ENCODE assay signal across 1 cellular context in the genomic region with DNA sequence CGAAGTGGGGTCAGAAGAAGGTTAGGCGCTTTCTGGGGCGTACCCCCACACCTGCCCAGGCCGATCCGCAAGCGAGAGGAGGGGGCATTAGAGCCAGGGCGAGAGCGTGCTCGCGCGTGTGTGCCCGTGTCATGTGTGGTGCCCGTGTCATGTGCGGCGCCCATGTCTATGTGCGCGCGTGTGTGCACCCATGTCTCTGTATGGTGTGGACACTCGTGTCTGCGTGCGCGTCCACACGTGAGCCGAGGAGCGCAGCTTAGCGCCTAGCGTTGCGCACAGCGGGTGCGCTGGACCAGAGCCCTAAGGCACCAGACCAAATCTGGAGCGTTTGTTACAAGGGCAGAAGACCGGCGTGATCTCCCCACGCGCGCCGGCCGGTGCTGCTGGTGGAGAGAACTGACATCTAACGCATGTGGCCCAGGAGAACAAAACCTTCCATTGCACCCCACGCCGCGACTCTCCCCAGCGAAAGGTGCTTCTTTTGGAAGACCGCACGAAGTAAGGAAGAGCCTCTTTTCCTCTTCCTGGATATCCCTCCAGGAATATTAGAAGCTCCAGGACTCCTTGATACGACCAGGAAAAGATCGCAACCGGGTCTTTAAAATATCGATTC.
TF ChIP-seq lines count a peak whose summit lies in the region.

No MANE protein-coding gene starts in this region.

TF ChIP-seq in HEK293, 187 proteins besides CTCF, POLR2A, EP300 and RAD21 (continued from another document):
- TF ChIP-seq, protein P1, sequence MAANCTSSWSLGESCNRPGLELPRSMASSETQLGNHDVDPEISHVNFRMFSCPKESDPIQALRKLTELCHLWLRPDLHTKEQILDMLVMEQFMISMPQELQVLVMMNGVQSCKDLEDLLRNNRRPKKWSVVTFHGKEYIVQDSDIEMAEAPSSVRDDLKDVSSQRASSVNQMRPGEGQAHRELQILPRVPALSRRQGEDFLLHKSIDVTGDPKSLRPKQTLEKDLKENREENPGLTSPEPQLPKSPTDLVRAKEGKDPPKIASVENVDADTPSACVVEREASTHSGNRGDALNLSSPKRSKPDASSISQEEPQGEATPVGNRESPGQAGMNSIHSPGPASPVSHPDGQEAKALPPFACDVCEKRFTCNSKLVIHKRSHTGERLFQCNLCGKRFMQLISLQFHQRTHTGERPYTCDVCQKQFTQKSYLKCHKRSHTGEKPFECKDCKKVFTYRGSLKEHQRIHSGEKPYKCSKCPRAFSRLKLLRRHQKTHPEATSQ (tag by site-specific recombination; IDR thresholded peaks at IDR 0.05): peak; percentile 55; the same call in 1 of the 2 replicates
- 0 out of 2 replicates have a peak, but pooled peaks have one; percentile 30 for TF ChIP-seq ZNF600 (tag by site-specific recombination; IDR thresholded peaks at IDR 0.05)
- no peak for TF ChIP-seq ZNF211 (tag by site-specific recombination; IDR thresholded peaks at IDR 0.05; ENCODE audit: low read depth)
- TF ChIP-seq ZNF670 (tag by site-specific recombination; IDR thresholded peaks at IDR 0.05; ENCODE audit: low read depth): no peak
- TF ChIP-seq ZNF24 (tag by site-specific recombination; IDR thresholded peaks at IDR 0.05): no peak
- TF ChIP-seq ZNF785 (tag by site-specific recombination; IDR thresholded peaks at IDR 0.05): peak; percentile 81; the same call in 1 of the 2 replicates
- no peak; the same call in 1 of the 2 replicates for TF ChIP-seq ZNF549 (tag by site-specific recombination; IDR thresholded peaks at IDR 0.05)
- TF ChIP-seq ZBTB1 (tag by site-specific recombination; IDR thresholded peaks at IDR 0.05): 0 out of 2 replicates have a peak, but pooled peaks have one; percentile 69
- TF ChIP-seq, protein P2, sequence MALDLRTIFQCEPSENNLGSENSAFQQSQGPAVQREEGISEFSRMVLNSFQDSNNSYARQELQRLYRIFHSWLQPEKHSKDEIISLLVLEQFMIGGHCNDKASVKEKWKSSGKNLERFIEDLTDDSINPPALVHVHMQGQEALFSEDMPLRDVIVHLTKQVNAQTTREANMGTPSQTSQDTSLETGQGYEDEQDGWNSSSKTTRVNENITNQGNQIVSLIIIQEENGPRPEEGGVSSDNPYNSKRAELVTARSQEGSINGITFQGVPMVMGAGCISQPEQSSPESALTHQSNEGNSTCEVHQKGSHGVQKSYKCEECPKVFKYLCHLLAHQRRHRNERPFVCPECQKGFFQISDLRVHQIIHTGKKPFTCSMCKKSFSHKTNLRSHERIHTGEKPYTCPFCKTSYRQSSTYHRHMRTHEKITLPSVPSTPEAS (tag by site-specific recombination; IDR thresholded peaks at IDR 0.05): peak; percentile 68
- TF ChIP-seq ZNF501 (tag by site-specific recombination; IDR thresholded peaks at IDR 0.05): peak; percentile 47; the same call in 1 of the 2 replicates
- peak; percentile 70 for TF ChIP-seq ZNF335 (tag by site-specific recombination; conservative IDR thresholded peaks at IDR 0.05)
- TF ChIP-seq ZNF391 (tag by site-specific recombination; IDR thresholded peaks at IDR 0.05; ENCODE audit: borderline replicate concordance, low read depth): peak; percentile 63; the same call in 1 of the 2 replicates
- no peak for TF ChIP-seq ZBTB48 (tag by site-specific recombination; IDR thresholded peaks at IDR 0.05)
- no peak for TF ChIP-seq MEIS1 (CRISPR knock-in tag; IDR thresholded peaks at IDR 0.05; ENCODE audit: borderline replicate concordance)
- TF ChIP-seq, protein P3, sequence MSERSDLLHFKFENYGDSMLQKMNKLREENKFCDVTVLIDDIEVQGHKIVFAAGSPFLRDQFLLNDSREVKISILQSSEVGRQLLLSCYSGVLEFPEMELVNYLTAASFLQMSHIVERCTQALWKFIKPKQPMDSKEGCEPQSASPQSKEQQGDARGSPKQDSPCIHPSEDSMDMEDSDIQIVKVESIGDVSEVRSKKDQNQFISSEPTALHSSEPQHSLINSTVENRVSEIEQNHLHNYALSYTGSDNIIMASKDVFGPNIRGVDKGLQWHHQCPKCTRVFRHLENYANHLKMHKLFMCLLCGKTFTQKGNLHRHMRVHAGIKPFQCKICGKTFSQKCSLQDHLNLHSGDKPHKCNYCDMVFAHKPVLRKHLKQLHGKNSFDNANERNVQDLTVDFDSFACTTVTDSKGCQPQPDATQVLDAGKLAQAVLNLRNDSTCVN (tag by site-specific recombination; optimal IDR thresholded peaks at IDR 0.05): peak; percentile 99
- TF ChIP-seq, protein P4, sequence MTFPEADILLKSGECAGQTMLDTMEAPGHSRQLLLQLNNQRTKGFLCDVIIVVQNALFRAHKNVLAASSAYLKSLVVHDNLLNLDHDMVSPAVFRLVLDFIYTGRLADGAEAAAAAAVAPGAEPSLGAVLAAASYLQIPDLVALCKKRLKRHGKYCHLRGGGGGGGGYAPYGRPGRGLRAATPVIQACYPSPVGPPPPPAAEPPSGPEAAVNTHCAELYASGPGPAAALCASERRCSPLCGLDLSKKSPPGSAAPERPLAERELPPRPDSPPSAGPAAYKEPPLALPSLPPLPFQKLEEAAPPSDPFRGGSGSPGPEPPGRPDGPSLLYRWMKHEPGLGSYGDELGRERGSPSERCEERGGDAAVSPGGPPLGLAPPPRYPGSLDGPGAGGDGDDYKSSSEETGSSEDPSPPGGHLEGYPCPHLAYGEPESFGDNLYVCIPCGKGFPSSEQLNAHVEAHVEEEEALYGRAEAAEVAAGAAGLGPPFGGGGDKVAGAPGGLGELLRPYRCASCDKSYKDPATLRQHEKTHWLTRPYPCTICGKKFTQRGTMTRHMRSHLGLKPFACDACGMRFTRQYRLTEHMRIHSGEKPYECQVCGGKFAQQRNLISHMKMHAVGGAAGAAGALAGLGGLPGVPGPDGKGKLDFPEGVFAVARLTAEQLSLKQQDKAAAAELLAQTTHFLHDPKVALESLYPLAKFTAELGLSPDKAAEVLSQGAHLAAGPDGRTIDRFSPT (tag by site-specific recombination; IDR thresholded peaks at IDR 0.05): peak; percentile 75; the same call in 1 of the 2 replicates
- TF ChIP-seq, protein P5, sequence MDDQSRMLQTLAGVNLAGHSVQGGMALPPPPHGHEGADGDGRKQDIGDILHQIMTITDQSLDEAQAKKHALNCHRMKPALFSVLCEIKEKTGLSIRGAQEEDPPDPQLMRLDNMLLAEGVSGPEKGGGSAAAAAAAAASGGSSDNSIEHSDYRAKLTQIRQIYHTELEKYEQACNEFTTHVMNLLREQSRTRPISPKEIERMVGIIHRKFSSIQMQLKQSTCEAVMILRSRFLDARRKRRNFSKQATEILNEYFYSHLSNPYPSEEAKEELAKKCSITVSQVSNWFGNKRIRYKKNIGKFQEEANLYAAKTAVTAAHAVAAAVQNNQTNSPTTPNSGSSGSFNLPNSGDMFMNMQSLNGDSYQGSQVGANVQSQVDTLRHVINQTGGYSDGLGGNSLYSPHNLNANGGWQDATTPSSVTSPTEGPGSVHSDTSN (CRISPR knock-in tag; IDR thresholded peaks at IDR 0.05): peak; percentile 73
- TF ChIP-seq ZNF366 (tag by site-specific recombination; conservative IDR thresholded peaks at IDR 0.05): no peak
- no peak for TF ChIP-seq GLI2 (tag by site-specific recombination; IDR thresholded peaks at IDR 0.05; ENCODE audit: borderline replicate concordance, low read depth)
